ENCODE assay signal across 1 cellular context in genomic region chr9:136243631-136244030, GRCh38.
TF ChIP-seq lines count a peak whose summit lies in the region.

No MANE protein-coding gene starts in this region.

TF ChIP-seq in WTC11, 78 proteins besides CTCF, POLR2A, EP300 and RAD21 (continued from another document):
- TF ChIP-seq PRDM15 (CRISPR knock-in tag; IDR thresholded peaks at IDR 0.05) (no peak), GABPB1 (CRISPR knock-in tag; IDR thresholded peaks at IDR 0.05) (no peak), FOXJ3 (CRISPR knock-in tag; IDR thresholded peaks at IDR 0.05; ENCODE audit: borderline replicate concordance) (no peak), JUN (CRISPR knock-in tag; IDR thresholded peaks at IDR 0.05) (no peak), MXD4 (CRISPR knock-in tag; IDR thresholded peaks at IDR 0.05; ENCODE audit: borderline replicate concordance) (no peak), SMAD4 (CRISPR knock-in tag; IDR thresholded peaks at IDR 0.05) (no peak), ZNF219 (CRISPR knock-in tag; IDR thresholded peaks at IDR 0.05; ENCODE audit: borderline replicate concordance) (no peak)
